34 cellular contexts compared by ENCODE assay signal in the genomic region with DNA sequence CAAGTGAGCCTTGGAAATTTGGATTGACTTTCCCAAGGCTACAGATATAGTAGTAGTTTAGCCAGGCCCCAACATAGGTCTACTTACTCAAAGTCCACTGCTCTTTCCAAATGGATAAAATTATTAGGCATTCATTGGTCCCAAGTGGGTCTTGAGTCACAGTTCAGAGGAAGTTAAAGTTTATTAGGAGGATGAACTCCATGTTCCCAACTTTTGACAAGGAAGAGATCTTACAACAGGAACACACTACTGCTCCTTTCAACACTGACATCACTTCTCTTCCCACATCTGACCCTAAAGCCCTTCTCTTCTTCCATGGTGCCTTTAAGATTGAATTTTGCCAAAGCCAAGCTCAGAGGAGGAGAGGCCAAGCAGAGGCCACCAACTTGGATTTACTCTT.
"Had no signal": no experiment of that assay in that cellular context is flagged by ENCODE, and none has a peak within 500 bp of the region (broad histone marks: within the 10 kb centered on the region; RNA-seq: fewer than 3 reads in every experiment).

No MANE protein-coding gene starts in this region.

- H3K27ac ChIP-seq: ascending aorta, cardiac muscle cell, PC-9, RWPE1, WERI-Rb-1 had no signal

- H3K4me3 ChIP-seq: ascending aorta, cardiac muscle cell, PC-9 had no signal

- DNase-seq: activated CD4-positive, alpha-beta T cell treated with anti-CD3 and anti-CD28 coated beads, Interleukin-2, amount 10 ng/mL, durations not matched to agents 24 days and 14 days; activated CD4-positive, alpha-beta T cell treated with anti-CD3 and anti-CD28 coated beads, Interleukin-2, amount 50 U/mL, for 4 hours; activated CD4-positive, CD25-positive, alpha-beta regulatory T cell; activated CD8-positive, alpha-beta T cell treated with anti-CD3 and anti-CD28 coated beads for 36 hours; activated effector memory CD4-positive, alpha-beta T cell treated with anti-CD3 and anti-CD28 coated beads, Interleukin-2, amount 50 U/mL, for 16 hours; activated naive CD4-positive, alpha-beta T cell; activated naive CD4-positive, alpha-beta T cell treated with anti-CD3 and anti-CD28 coated beads, Interleukin-2, amount 50 U/mL, for 16 hours; activated naive CD8-positive, alpha-beta T cell treated with anti-CD3 and anti-CD28 coated beads for 36 hours; activated T-cell treated with anti-CD3 and anti-CD28 coated beads, Interleukin-2, amount 50 U/mL, for 1 hour; activated T-cell treated with anti-CD3 and anti-CD28 coated beads, Interleukin-2, amount 50 U/mL, for 72 hours; amniotic stem cell; Kasumi-1; KG1; MM.1S; MV-4-11; NCI-H1092; NCI-H1436 treated with DMSO at 0.1 percent for 48 hours; NCI-H1694 treated with DMSO at 0.1 percent for 48 hours; NCI-H2029; NCI-H510A; NCI-H526; NCI-H748 treated with DMSO at 0.1 percent for 48 hours; NK-92 treated with Interleukin-12 subunit alpha and Interleukin-12 subunit beta, amount 100 ng/mL, for 24 hours; PC-9; Right ventricle myocardium superior; SW 1271; T-helper 1 cell; T-helper 2 cell; T-helper 9 cell; WERI-Rb-1 had no signal

- ATAC-seq: activated CD8-positive, alpha-beta T cell treated with anti-CD3 and anti-CD28 coated beads for 36 hours; activated T-cell treated with anti-CD3 and anti-CD28 coated beads, Interleukin-2, amount 50 U/mL, for 72 hours; activated T-helper 17 cell treated with anti-CD3 and anti-CD28 coated beads, Interleukin-2, amount 50 U/mL, for 72 hours had no signal

- H3K27me3 ChIP-seq: ascending aorta, cardiac muscle cell had no signal

- H3K36me3 ChIP-seq: ascending aorta, cardiac muscle cell, WERI-Rb-1 had no signal

- H3K4me1 ChIP-seq: ascending aorta had no signal
